1 cellular context compared by ENCODE assay signal in the genomic region with DNA sequence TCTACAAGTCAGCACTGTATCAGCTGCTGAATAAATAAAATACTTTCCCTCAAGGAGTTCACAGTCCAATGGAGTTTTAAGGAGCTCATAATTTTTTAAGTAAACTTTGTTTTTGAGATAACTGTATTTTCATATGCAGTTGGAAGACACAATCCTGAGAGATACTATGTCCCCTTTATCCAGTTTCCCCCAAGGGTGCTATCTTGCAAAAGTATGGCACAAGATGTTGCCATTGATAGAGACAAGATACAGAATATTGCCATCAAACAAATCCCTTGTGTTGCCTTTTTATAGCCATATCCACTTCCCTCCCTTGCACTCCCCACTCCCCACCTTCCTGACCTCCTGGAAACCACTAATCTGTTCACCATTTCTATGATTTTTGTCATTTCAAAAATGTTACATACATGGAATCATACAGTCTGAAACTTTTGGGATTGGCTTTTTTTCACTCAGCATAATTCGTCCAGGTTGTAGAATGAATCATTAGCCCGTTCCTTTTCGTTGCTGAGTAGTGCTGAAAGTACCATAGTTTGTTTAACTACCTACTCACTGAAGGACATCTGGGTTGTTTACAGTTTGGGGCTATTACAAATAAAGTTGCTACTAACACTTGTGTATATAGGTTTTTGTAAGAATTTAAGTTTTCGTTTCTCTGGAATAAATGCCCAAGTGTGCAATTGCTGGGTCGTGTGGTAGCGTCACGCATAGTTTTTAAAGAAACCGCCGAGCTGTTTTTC.
TF ChIP-seq lines count a peak whose summit lies in the region.

No MANE protein-coding gene starts in this region.

TF ChIP-seq in liver, 16 proteins besides CTCF, POLR2A, EP300 and RAD21 (continued from another document):
- TF ChIP-seq, protein P1, sequence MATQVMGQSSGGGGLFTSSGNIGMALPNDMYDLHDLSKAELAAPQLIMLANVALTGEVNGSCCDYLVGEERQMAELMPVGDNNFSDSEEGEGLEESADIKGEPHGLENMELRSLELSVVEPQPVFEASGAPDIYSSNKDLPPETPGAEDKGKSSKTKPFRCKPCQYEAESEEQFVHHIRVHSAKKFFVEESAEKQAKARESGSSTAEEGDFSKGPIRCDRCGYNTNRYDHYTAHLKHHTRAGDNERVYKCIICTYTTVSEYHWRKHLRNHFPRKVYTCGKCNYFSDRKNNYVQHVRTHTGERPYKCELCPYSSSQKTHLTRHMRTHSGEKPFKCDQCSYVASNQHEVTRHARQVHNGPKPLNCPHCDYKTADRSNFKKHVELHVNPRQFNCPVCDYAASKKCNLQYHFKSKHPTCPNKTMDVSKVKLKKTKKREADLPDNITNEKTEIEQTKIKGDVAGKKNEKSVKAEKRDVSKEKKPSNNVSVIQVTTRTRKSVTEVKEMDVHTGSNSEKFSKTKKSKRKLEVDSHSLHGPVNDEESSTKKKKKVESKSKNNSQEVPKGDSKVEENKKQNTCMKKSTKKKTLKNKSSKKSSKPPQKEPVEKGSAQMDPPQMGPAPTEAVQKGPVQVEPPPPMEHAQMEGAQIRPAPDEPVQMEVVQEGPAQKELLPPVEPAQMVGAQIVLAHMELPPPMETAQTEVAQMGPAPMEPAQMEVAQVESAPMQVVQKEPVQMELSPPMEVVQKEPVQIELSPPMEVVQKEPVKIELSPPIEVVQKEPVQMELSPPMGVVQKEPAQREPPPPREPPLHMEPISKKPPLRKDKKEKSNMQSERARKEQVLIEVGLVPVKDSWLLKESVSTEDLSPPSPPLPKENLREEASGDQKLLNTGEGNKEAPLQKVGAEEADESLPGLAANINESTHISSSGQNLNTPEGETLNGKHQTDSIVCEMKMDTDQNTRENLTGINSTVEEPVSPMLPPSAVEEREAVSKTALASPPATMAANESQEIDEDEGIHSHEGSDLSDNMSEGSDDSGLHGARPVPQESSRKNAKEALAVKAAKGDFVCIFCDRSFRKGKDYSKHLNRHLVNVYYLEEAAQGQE (IDR thresholded peaks at IDR 0.05), result peak; percentile 77
- TF ChIP-seq, protein P2, sequence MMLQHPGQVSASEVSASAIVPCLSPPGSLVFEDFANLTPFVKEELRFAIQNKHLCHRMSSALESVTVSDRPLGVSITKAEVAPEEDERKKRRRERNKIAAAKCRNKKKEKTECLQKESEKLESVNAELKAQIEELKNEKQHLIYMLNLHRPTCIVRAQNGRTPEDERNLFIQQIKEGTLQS (IDR thresholded peaks at IDR 0.05), result no peak
- TF ChIP-seq GABPA (IDR thresholded peaks at IDR 0.05 in 1 of 2, conservative IDR thresholded peaks at IDR 0.05 in 1 of 2), result no peak
TF ChIP-seq in liver: peak in this region for 1.
